In the genomic region with DNA sequence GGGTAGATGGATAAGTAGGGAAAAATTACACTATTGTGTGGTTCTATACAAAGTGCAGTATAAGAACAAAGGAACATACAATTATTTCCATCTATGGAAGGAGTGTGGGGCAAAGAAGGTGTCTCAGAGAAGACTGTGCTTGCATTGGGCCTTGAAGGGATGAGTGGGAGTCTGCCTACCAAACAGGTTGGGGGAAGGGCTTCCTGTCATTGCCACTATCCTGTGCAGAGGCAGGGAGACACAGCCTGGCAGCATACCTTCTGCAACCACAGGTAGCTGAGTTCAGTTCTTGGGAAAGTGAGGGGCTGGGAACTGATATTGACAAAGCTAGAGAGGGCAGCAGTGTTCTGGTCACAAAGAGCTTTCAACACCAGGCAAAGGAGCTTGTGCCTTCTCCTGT, we compare ENCODE assay signal across 16 cellular contexts. TPM values are rescaled to one million over a fixed set of nuclear protein-coding genes. Genes with fewer than 3 reads are reported as not detected.
A peak's percentile ranks its signal among the peaks of the same experiment; 100 is the strongest.
DNase-seq lines count a peak whose midpoint lies in the region; ATAC-seq and TF ChIP-seq lines count a peak whose summit lies in the region.
"Had no signal": no experiment of that assay in that cellular context is flagged by ENCODE, and none has a peak within 500 bp of the region (broad histone marks: within the 10 kb centered on the region; RNA-seq: fewer than 3 reads in every experiment).

No MANE protein-coding gene starts in this region.

- H3K9ac ChIP-seq in mammary epithelial cell (ENCODE audit: insufficient read depth, low read length) (no peak overlapping the region), smooth muscle cell (ENCODE audit: low read depth) (no peak overlapping the region)

- DNase-seq in mammary epithelial cell (no peak), MCF 10A (ENCODE audit: unreplicated experiment) (no peak), HT1080 (ENCODE audit: low read depth) (peak; percentile 5), head of caudate nucleus (peak; percentile 21 to 92 (median 63)), smooth muscle cell (lab: John Stamatoyannopoulos, UW; ENCODE audit: unreplicated experiment) (no peak), kidney glomerular epithelial cell (lab: John Stamatoyannopoulos, UW) (no peak), left colon (no peak), NCI-H345 (lab: John Stamatoyannopoulos, UW) (no peak)
- DNase-seq: KG1, NCI-H1436 treated with DMSO at 0.1 percent for 48 hours, NCI-H2029 treated with DMSO at 0.1 percent for 48 hours, NCI-H2171 treated with DMSO at 0.1 percent for 48 hours, NCI-H774 had no signal

- H3K4me1 ChIP-seq in mammary epithelial cell (ENCODE audit: insufficient read depth, low read length) (peaks cover 16% of the 10 kb centered on the region), smooth muscle cell (ENCODE audit: low read depth) (peaks cover 17% of the 10 kb centered on the region)
- H3K4me1 ChIP-seq: HAP-1 had no signal

- BruUV-seq in mammary epithelial cell (replicated peaks; lab: Mats Ljungman, UMichigan) (no TSS peak), MCF 10A (replicated peaks; lab: Mats Ljungman, UMichigan) (no TSS peak)

- H3K36me3 ChIP-seq in mammary epithelial cell (ENCODE audit: insufficient read depth, low read length) (no peaks in the 10 kb centered on the region), smooth muscle cell (ENCODE audit: low read depth) (no peaks in the 10 kb centered on the region)
- H3K36me3 ChIP-seq: HAP-1 had no signal

- H3K36me3 Mint-ChIP-seq in MCF 10A (ENCODE audit: insufficient read depth, unreplicated experiment) = no peaks in the 10 kb centered on the region
- H3K36me3 Mint-ChIP-seq: CD14-positive monocyte had no signal

- no peak for TF ChIP-seq CTCF in mammary epithelial cell (conservative IDR thresholded peaks at IDR 0.05 in 1 of 2, IDR thresholded peaks at IDR 0.05 in 1 of 2; ENCODE audit: extremely low read depth in 1 of 2, insufficient read depth in 1 of 2, low read depth in 1 of 2, low read length in 2 of 2)
- no peak for TF ChIP-seq CTCF in MCF 10A (IDR thresholded peaks at IDR 0.05; ENCODE audit: unreplicated experiment)
- TF ChIP-seq CTCF in smooth muscle cell (IDR thresholded peaks at IDR 0.05; ENCODE audit: borderline replicate concordance, insufficient read depth, poor library complexity, severe bottlenecking) = no peak

- H4K20me1 ChIP-seq in mammary epithelial cell (ENCODE audit: insufficient read depth, low read length) (no peaks in the 10 kb centered on the region), smooth muscle cell (ENCODE audit: low read depth) (no peaks in the 10 kb centered on the region)

- H3K4me2 ChIP-seq in mammary epithelial cell (ENCODE audit: insufficient read depth, low read depth, low read length) (peak overlapping the region; percentile 1), smooth muscle cell (no peak overlapping the region)

- H3F3A ChIP-seq in smooth muscle cell (ENCODE audit: low read depth) = peaks cover 3% of the 10 kb centered on the region

- H3K4me3 ChIP-seq in mammary epithelial cell (replicated peaks in 1 of 3; ENCODE audit: insufficient read depth in 1 of 3, low read depth in 2 of 3, low read length in 3 of 3) (no peak overlapping the region), smooth muscle cell (no peak overlapping the region)
- H3K4me3 ChIP-seq: HAP-1 had no signal

- no peak overlapping the region for H3K27ac Mint-ChIP-seq in MCF 10A (ENCODE audit: low read depth, unreplicated experiment)

- H3K27me3 ChIP-seq in mammary epithelial cell (ENCODE audit: insufficient read depth, low read length) (no peaks in the 10 kb centered on the region), smooth muscle cell (ENCODE audit: low read depth) (no peaks in the 10 kb centered on the region)

- dilution Hi-C loops in mammary epithelial cell (cut with HindIII; ENCODE audit: low sequenced_read_pairs) = no loop called here

- no peaks in the 10 kb centered on the region for H3K9me3 Mint-ChIP-seq in MCF 10A (ENCODE audit: unreplicated experiment)
- H3K9me3 Mint-ChIP-seq: CD14-positive monocyte had no signal

- no peak overlapping the region for H3K27ac ChIP-seq in mammary epithelial cell (ENCODE audit: insufficient read depth, low read depth, low read length)
- peak overlapping the region; percentile 30 for H3K27ac ChIP-seq in smooth muscle cell (ENCODE audit: low read depth)

- POLR2A ChIA-PET in MCF 10A (lab: Yijun Ruan, JAX) = no interaction called here

- in situ Hi-C loops in mammary epithelial cell (cut with MboI; ENCODE audit: low sequenced_read_pairs in 2 of 2) = no loop called here

- H3K79me2 ChIP-seq in mammary epithelial cell (ENCODE audit: insufficient read depth, low read length) = no peaks in the 10 kb centered on the region
- no peaks in the 10 kb centered on the region for H3K79me2 ChIP-seq in smooth muscle cell (ENCODE audit: low read depth)

- H3K4me1 Mint-ChIP-seq in MCF 10A (ENCODE audit: insufficient read depth, unreplicated experiment) = peaks cover 12% of the 10 kb centered on the region

- no peaks in the 10 kb centered on the region for H3K27me3 Mint-ChIP-seq in MCF 10A (ENCODE audit: insufficient read depth, unreplicated experiment)

- no peak overlapping the region for H3K4me3 Mint-ChIP-seq in MCF 10A (ENCODE audit: unreplicated experiment)
- H3K4me3 Mint-ChIP-seq: CD14-positive monocyte had no signal

- H2AFZ ChIP-seq in mammary epithelial cell (ENCODE audit: low read depth, low read length) (no peak overlapping the region), smooth muscle cell (ENCODE audit: low read depth) (no peak overlapping the region)

- CTCF ChIA-PET in mammary epithelial cell (lab: Charles Lee; ENCODE audit: low non-redundant PET) (no interaction called here), MCF 10A (lab: Yijun Ruan, JAX) (interaction anchor here (1.1 to 7.8 kb wide), 4 partner anchors 17 to 325 kb away, joined by 4 to 45 read pairs (median 12); no protein-coding TSS in a partner anchor)

- ATAC-seq in left colon = no peak

- H3K9me3 ChIP-seq in mammary epithelial cell (replicated peaks; ENCODE audit: insufficient read depth, low read length) (no peaks in the 10 kb centered on the region), smooth muscle cell (replicated peaks; ENCODE audit: low read depth) (no peaks in the 10 kb centered on the region)
- H3K9me3 ChIP-seq: Caco-2, HAP-1 had no signal

- intact Hi-C loops in mammary epithelial cell (cut with micrococcal nuclease) (no loop called here), MCF 10A (cut with micrococcal nuclease) (no loop called here), head of caudate nucleus (cut with DNase I) (no loop called here), left colon (cut with DNase I, micrococcal nuclease) (no loop called here)

RNA-seq across cellular contexts. Expression of a gene that starts 3.4 kb away (rescaled TPM):
- total RNA-seq in mammary epithelial cell = not detected
- polyA plus RNA-seq in mammary epithelial cell = not detected
- polyA minus RNA-seq in mammary epithelial cell = not detected
- not detected in 2 replicates for total RNA-seq in MCF 10A (2022)
- total RNA-seq in HT1080 (2014; rRNA removed; shearing (Covaris generic)) = not detected in 2 replicates
- not detected in 2 replicates for polyA plus RNA-seq in HT1080 (2015; cell fraction: cytosol; rRNA removed)
- not detected in 2 replicates for polyA plus RNA-seq in HT1080 (2015; cell fraction: nucleus; rRNA removed)
- total RNA-seq in smooth muscle cell = 0.27 and 0.81 TPM in 2 replicates
- 1.2 and 1.5 TPM in 2 replicates for polyA plus RNA-seq in smooth muscle cell
- total RNA-seq in left colon = 1 to 10 TPM; 2.8 to 3.8 TPM
- polyA plus RNA-seq: CD14-positive monocyte had no signal

Comparison
In these comparisons a context has a peak if more than half of its experiments do, and no peak if none do; other contexts are left out.
1. DNase-seq: peak in HT1080 (single experiment) and head of caudate nucleus (42 of 42); none in mammary epithelial cell (single experiment), MCF 10A (single experiment), smooth muscle cell (single experiment), kidney glomerular epithelial cell (single experiment), left colon (0 of 2) and NCI-H345 (single experiment).